ENCODE assay signal across 8 cellular contexts in genomic region chr6:123189805-123190204, GRCh38.
"Had no signal": no experiment of that assay in that cellular context is flagged by ENCODE, and none has a peak within 500 bp of the region (broad histone marks: within the 10 kb centered on the region; RNA-seq: fewer than 3 reads in every experiment).

No MANE protein-coding gene starts in this region.

- H3K4me2 ChIP-seq: KMS-11 had no signal

- H3K27ac ChIP-seq: HL-60, KMS-11 had no signal

- H3K9ac ChIP-seq: KMS-11 had no signal

- ATAC-seq: HepG2 had no signal

- H3K27me3 Mint-ChIP-seq: IgD-negative memory B cell had no signal

- H3K4me1 Mint-ChIP-seq: H9, IgD-negative memory B cell had no signal

- DNase-seq: GOT3, H9, HCEC 1CT, KBM-7 had no signal

- H3K27ac Mint-ChIP-seq: H9, IgD-negative memory B cell had no signal

- H3K4me3 Mint-ChIP-seq: H9, IgD-negative memory B cell had no signal
